In the genomic region with DNA sequence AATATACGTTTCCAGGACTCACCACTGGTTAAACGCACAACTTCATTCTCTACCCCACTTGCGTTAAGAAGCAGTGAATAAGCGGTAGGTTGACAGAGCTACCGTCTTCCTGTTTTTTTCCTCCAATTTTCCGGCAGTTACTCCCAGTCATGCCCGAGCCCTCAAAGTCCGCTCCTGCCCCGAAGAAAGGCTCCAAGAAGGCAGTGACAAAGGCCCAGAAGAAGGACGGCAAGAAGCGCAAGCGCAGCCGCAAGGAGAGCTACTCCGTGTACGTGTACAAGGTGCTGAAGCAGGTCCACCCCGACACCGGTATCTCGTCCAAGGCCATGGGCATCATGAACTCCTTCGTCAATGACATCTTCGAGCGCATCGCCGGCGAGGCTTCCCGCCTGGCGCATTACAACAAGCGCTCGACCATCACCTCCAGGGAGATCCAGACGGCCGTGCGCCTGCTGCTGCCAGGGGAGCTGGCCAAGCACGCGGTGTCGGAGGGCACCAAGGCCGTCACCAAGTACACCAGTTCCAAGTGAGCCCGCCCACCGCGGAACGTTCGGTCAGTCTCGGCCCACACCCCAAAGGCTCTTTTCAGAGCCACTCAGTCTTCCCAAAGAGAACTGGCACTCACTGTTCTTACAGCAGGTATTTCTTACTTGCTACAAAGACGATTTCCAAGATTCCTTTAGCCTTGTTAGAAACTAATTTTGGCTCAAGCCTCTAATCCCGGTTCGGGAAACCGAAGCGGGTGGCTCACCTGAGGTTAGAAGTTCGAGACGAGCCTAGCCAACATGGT, we compare ENCODE assay signal across 8 cellular contexts.
DNase-seq lines count a peak whose midpoint lies in the region; ATAC-seq and TF ChIP-seq lines count a peak whose summit lies in the region.
"Not testable (repeated sequence)": the region's sequence is repeated elsewhere in the genome, so short reads cannot be mapped to it uniquely, and the experiment has no call there.

No MANE protein-coding gene starts in this region.

- peak; percentile 98 for TF ChIP-seq POLR2A in transverse colon (IDR thresholded peaks at IDR 0.05)

- H3K4me2 ChIP-seq in parathyroid adenoma (ENCODE audit: low read length): peak overlapping the region; percentile 98

- intact Hi-C loops in transverse colon (cut with DNase I; ENCODE audit: low total_unique reads): not testable (repeated sequence)

- in situ Hi-C loops in transverse colon (cut with MboI; ENCODE audit: low pct_ligation_motif_present in 1 of 4, low pct_unique_long_range_greater_than_20kb in 1 of 4, low sequenced_read_pairs in 3 of 4): not testable (repeated sequence)

- H3K9me3 ChIP-seq in iPS-15b (ENCODE audit: control insufficient read depth, insufficient read depth, low read length); parathyroid adenoma (ENCODE audit: control insufficient read depth, low read length); transverse colon: not testable (repeated sequence)

- TF ChIP-seq CTCF in GM12864 (IDR thresholded peaks at IDR 0.05; ENCODE audit: low read depth, low read length, missing control alignments); parathyroid adenoma (IDR thresholded peaks at IDR 0.05): not testable (repeated sequence)
- peak in 2 of 5 experiments; percentile 67 to 74 for TF ChIP-seq CTCF in transverse colon (IDR thresholded peaks at IDR 0.05)

- not testable (repeated sequence) for H3K4me1 ChIP-seq in iPS-15b (ENCODE audit: control insufficient read depth, insufficient read depth, low read length); parathyroid adenoma
- peaks cover 0 to 35% (median 7%) of the 10 kb centered on the region in 4 donors for H3K4me1 ChIP-seq in transverse colon

- peak overlapping the region; percentile 96 for H2AFZ ChIP-seq in parathyroid adenoma

- H3K9ac ChIP-seq in iPS-15b (ENCODE audit: low read depth, low read length) (peak overlapping the region; percentile 87), parathyroid adenoma (peak overlapping the region; percentile 56)

- WGBS in transverse colon (ENCODE audit: low coverage in 1 of 2), 2 donors: 0% methylated on average over 2 to 41 of the region's 48 CpGs

- TF ChIP-seq EP300 in transverse colon (IDR thresholded peaks at IDR 0.05; ENCODE audit: low read depth): not testable (repeated sequence)

- peak overlapping the region; percentile 97 for H3K27ac ChIP-seq in parathyroid adenoma
- peak overlapping the region; percentile 96 to 99 (median 98) for H3K27ac ChIP-seq in transverse colon

- peak; percentile 1 for ATAC-seq in HG02943 (IDR thresholded peaks at IDR 0.05; ENCODE audit: low read depth, unreplicated experiment)

- H3K36me3 ChIP-seq in iPS-15b (ENCODE audit: control insufficient read depth, insufficient read depth, low read length); parathyroid adenoma (ENCODE audit: control insufficient read depth, insufficient read depth, low read length); transverse colon: not testable (repeated sequence)

- not testable (repeated sequence) for DNase-seq in GM12864 (ENCODE audit: low read depth)
- peak; percentile 44 to 79 for DNase-seq in NCI-H526 (lab: John Stamatoyannopoulos, UW)
- peak; percentile 70 for DNase-seq in activated CD4-positive, alpha-beta T cell treated with anti-CD3 and anti-CD28 coated beads for 48 hours
- peak; percentile 46 for DNase-seq in cerebellar cortex (ENCODE audit: low spot score)
- DNase-seq in transverse colon: peak; percentile 77

- H3K79me2 ChIP-seq in parathyroid adenoma: not testable (repeated sequence)

- not testable (repeated sequence) for H3K27me3 ChIP-seq in iPS-15b (ENCODE audit: control insufficient read depth, insufficient read depth, low read length); parathyroid adenoma (ENCODE audit: control insufficient read depth, insufficient read depth, low read length); transverse colon

- H3K4me3 ChIP-seq in GM12864 (ENCODE audit: low read depth, low read length) (peak overlapping the region; percentile 86), iPS-15b (ENCODE audit: low read depth, low read length) (peak overlapping the region; percentile 92), parathyroid adenoma (ENCODE audit: low read depth, low read length) (peak overlapping the region; percentile 96), transverse colon (peak overlapping the region; percentile 43 to 82 (median 60))
